Comparison of ENCODE assay signal across 26 cellular contexts in genomic region chr4:150211016-150211415, GRCh38.
DNase-seq lines count a peak whose midpoint lies in the region; ATAC-seq and TF ChIP-seq lines count a peak whose summit lies in the region.
"Had no signal": no experiment of that assay in that cellular context is flagged by ENCODE, and none has a peak within 500 bp of the region (broad histone marks: within the 10 kb centered on the region; RNA-seq: fewer than 3 reads in every experiment).

No MANE protein-coding gene starts in this region.

- intact Hi-C loops in A673 (cut with micrococcal nuclease; ENCODE audit: unreplicated experiment), result loop anchor here (10.0 kb wide), 1 partner anchor 106 kb away; no protein-coding TSS in a partner anchor
- intact Hi-C loops in body of pancreas (cut with DNase I), result no loop called here
- intact Hi-C loops in lower lobe of right lung (cut with DNase I), result loop anchor here (10.0 kb wide), 1 partner anchor 206 kb away; no protein-coding TSS in a partner anchor
- intact Hi-C loops in aorta (cut with DNase I), result loop anchor here (2.0 to 10.0 kb wide), 2 partner anchors 206 to 216 kb away; no protein-coding TSS in a partner anchor

- H3K9me3 ChIP-seq in A673 (ENCODE audit: low read depth, low read length, poor library complexity, severe bottlenecking), result no peaks in the 10 kb centered on the region
- H3K9me3 ChIP-seq in body of pancreas, result no peaks in the 10 kb centered on the region
- H3K9me3 ChIP-seq in lower lobe of right lung, result no peaks in the 10 kb centered on the region
- no peaks in the 10 kb centered on the region for H3K9me3 ChIP-seq in aorta (ENCODE audit: control insufficient read depth, low read length)
- H3K9me3 ChIP-seq: BLaER1 treated with 17β-estradiol and CSF1 and Interleukin-3, amounts not matched to agents 10 nM and 100 nM; transverse colon had no signal

- TF ChIP-seq POLR2A in body of pancreas (IDR thresholded peaks at IDR 0.05), result no peak

- no peak overlapping the region for H3K4me3 Mint-ChIP-seq in mesothelial cell of epicardium
- H3K4me3 Mint-ChIP-seq: activated CD4-positive, alpha-beta T cell treated with anti-CD3 and anti-CD28 coated beads for 36 hours; activated CD8-positive, alpha-beta T cell treated with anti-CD3 and anti-CD28 coated beads, Interleukin-2, amount 10 ng/mL, durations not matched to agents 7 days and 5 days; activated naive CD4-positive, alpha-beta T cell treated with anti-CD3 and anti-CD28 coated beads, Interleukin-2, amount 10 ng/mL, durations not matched to agents 7 days and 5 days; activated T-helper 17 cell treated with anti-CD3 and anti-CD28 coated beads, Interleukin-2, amount 50 U/mL, for 72 hours; stimulated activated effector memory CD8-positive, alpha-beta T cell treated with anti-CD3 and anti-CD28 coated beads, Interleukin-12 subunit alpha, Interleukin-12 subunit beta, amount 100 ng/mL, for 72 hours had no signal

- H3K4me1 ChIP-seq in A673 (ENCODE audit: insufficient read depth, low read length, poor library complexity, severe bottlenecking) (peaks cover 21% of the 10 kb centered on the region), body of pancreas (peaks cover 20% of the 10 kb centered on the region), lower lobe of right lung (no peaks in the 10 kb centered on the region), aorta (ENCODE audit: control insufficient read depth in 1 of 2, insufficient read depth in 2 of 2, low read length in 2 of 2) (peaks cover 0 to 3% of the 10 kb centered on the region in 2 donors)
- H3K4me1 ChIP-seq: BLaER1 treated with 17β-estradiol and CSF1 and Interleukin-3, amounts not matched to agents 10 nM and 100 nM; transverse colon had no signal

- POLR2A ChIA-PET in A673 (lab: Charles Lee; ENCODE audit: low non-redundant PET), result no interaction called here

- peak; percentile 93 for ATAC-seq in body of pancreas
- no peak for ATAC-seq in lower lobe of right lung
- ATAC-seq in aorta (ENCODE audit: low FRiP score), result no peak
- ATAC-seq: activated CD4-positive, alpha-beta T cell treated with anti-CD3 and anti-CD28 coated beads for 36 hours; activated CD8-positive, alpha-beta T cell treated with anti-CD3 and anti-CD28 coated beads, Interleukin-2, amount 10 ng/mL, durations not matched to agents 7 days and 5 days; activated T-helper 17 cell treated with anti-CD3 and anti-CD28 coated beads, Interleukin-2, amount 50 U/mL, for 72 hours; Panc1; stimulated activated effector memory CD8-positive, alpha-beta T cell treated with anti-CD3 and anti-CD28 coated beads, Interleukin-12 subunit alpha, Interleukin-12 subunit beta, amount 100 ng/mL, for 72 hours had no signal

- TF ChIP-seq CTCF in A673 (conservative IDR thresholded peaks at IDR 0.05; ENCODE audit: low read depth, low read length), result no peak
- TF ChIP-seq CTCF in body of pancreas (IDR thresholded peaks at IDR 0.05), result peak in 2 of 7 experiments; percentile 6 to 12
- no peak for TF ChIP-seq CTCF in mesothelial cell of epicardium (IDR thresholded peaks at IDR 0.05; ENCODE audit: unreplicated experiment)
- no peak for TF ChIP-seq CTCF in lower lobe of right lung (IDR thresholded peaks at IDR 0.05)
- no peak for TF ChIP-seq CTCF in GM13977 (IDR thresholded peaks at IDR 0.05; ENCODE audit: extremely low read depth, insufficient read depth, missing control alignments)

- H3K4me1 Mint-ChIP-seq in mesothelial cell of epicardium, result peaks cover 67% of the 10 kb centered on the region
- H3K4me1 Mint-ChIP-seq: activated CD4-positive, alpha-beta T cell treated with anti-CD3 and anti-CD28 coated beads for 36 hours; activated naive CD4-positive, alpha-beta T cell treated with anti-CD3 and anti-CD28 coated beads, Interleukin-2, amount 10 ng/mL, durations not matched to agents 7 days and 5 days; activated T-helper 17 cell treated with anti-CD3 and anti-CD28 coated beads, Interleukin-2, amount 50 U/mL, for 72 hours; stimulated activated effector memory CD8-positive, alpha-beta T cell treated with anti-CD3 and anti-CD28 coated beads, Interleukin-12 subunit alpha, Interleukin-12 subunit beta, amount 100 ng/mL, for 72 hours had no signal

- BruUV-seq in A673 (replicated peaks; lab: Mats Ljungman, UMichigan), result no TSS peak

- peak overlapping the region; percentile 80 for H3K27ac Mint-ChIP-seq in mesothelial cell of epicardium
- H3K27ac Mint-ChIP-seq: activated CD4-positive, alpha-beta T cell treated with anti-CD3 and anti-CD28 coated beads for 36 hours; activated CD8-positive, alpha-beta T cell treated with anti-CD3 and anti-CD28 coated beads, Interleukin-2, amount 10 ng/mL, durations not matched to agents 7 days and 5 days; activated naive CD4-positive, alpha-beta T cell treated with anti-CD3 and anti-CD28 coated beads, Interleukin-2, amount 10 ng/mL, durations not matched to agents 7 days and 5 days; activated T-helper 17 cell treated with anti-CD3 and anti-CD28 coated beads, Interleukin-2, amount 50 U/mL, for 72 hours; progenitor cell of endocrine pancreas; stimulated activated effector memory CD8-positive, alpha-beta T cell treated with anti-CD3 and anti-CD28 coated beads, Interleukin-12 subunit alpha, Interleukin-12 subunit beta, amount 100 ng/mL, for 72 hours had no signal

- 26 to 30% methylated on average over 6 of the region's 6 CpGs for WGBS in body of pancreas, 2 donors
- WGBS in aorta, 2 donors, result 70 to 72% methylated on average over 6 of the region's 6 CpGs

- in situ Hi-C loops in GM13977 (cut with MboI; ENCODE audit: low pct_unique_long_range_greater_than_20kb, low sequenced_read_pairs, unreplicated experiment), result loop anchor here (25.0 kb wide), 1 partner anchor 199 kb away; no protein-coding TSS in a partner anchor

- peaks cover 10% of the 10 kb centered on the region for H3K36me3 Mint-ChIP-seq in mesothelial cell of epicardium
- H3K36me3 Mint-ChIP-seq: activated naive CD4-positive, alpha-beta T cell treated with anti-CD3 and anti-CD28 coated beads, Interleukin-2, amount 10 ng/mL, durations not matched to agents 7 days and 5 days; stimulated activated effector memory CD8-positive, alpha-beta T cell treated with anti-CD3 and anti-CD28 coated beads, Interleukin-12 subunit alpha, Interleukin-12 subunit beta, amount 100 ng/mL, for 72 hours had no signal

- H3K36me3 ChIP-seq in A673 (ENCODE audit: insufficient read depth, low read length, poor library complexity, severe bottlenecking) (no peaks in the 10 kb centered on the region), body of pancreas (replicated peaks in 1 of 2; ENCODE audit: insufficient read depth in 1 of 2, low read depth in 2 of 2) (no peaks in the 10 kb centered on the region), lower lobe of right lung (no peaks in the 10 kb centered on the region), aorta (ENCODE audit: control insufficient read depth in 1 of 2, insufficient read depth in 2 of 2, low read length in 1 of 2) (no peaks in the 10 kb centered on the region)
- H3K36me3 ChIP-seq: BLaER1 treated with 17β-estradiol and CSF1 and Interleukin-3, amounts not matched to agents 10 nM and 100 nM; transverse colon had no signal

- CTCF ChIA-PET in A673 (lab: Charles Lee), result no interaction called here

- H3K27ac ChIP-seq in A673 (ENCODE audit: low read depth, low read length, poor library complexity, severe bottlenecking) (no peak overlapping the region), body of pancreas (no peak overlapping the region), lower lobe of right lung (no peak overlapping the region), aorta (ENCODE audit: low read depth in 1 of 2, low read length in 2 of 2) (no peak overlapping the region)
- H3K27ac ChIP-seq: BLaER1 treated with 17β-estradiol and CSF1 and Interleukin-3, amounts not matched to agents 10 nM and 100 nM; coronary artery; transverse colon; VCaP had no signal

- H3K27me3 Mint-ChIP-seq in mesothelial cell of epicardium (ENCODE audit: low read depth), result no peaks in the 10 kb centered on the region

- no peak overlapping the region for H3K4me3 ChIP-seq in A673 (ENCODE audit: low read depth, low read length, poor library complexity, severe bottlenecking)
- H3K4me3 ChIP-seq in body of pancreas, result no peak overlapping the region
- no peak overlapping the region for H3K4me3 ChIP-seq in lower lobe of right lung
- H3K4me3 ChIP-seq in aorta (ENCODE audit: low read length in 2 of 2), result no peak overlapping the region
- H3K4me3 ChIP-seq: BLaER1 treated with 17β-estradiol and CSF1 and Interleukin-3, amounts not matched to agents 10 nM and 100 nM; coronary artery; transverse colon had no signal

- H3K27me3 ChIP-seq in A673 (replicated peaks; ENCODE audit: insufficient read depth, low read depth, low read length, poor library complexity) (no peaks in the 10 kb centered on the region), body of pancreas (no peaks in the 10 kb centered on the region), lower lobe of right lung (ENCODE audit: low read depth) (no peaks in the 10 kb centered on the region), aorta (ENCODE audit: control insufficient read depth in 1 of 2, insufficient read depth in 2 of 2, low read length in 1 of 2) (no peaks in the 10 kb centered on the region)
- H3K27me3 ChIP-seq: BLaER1 treated with 17β-estradiol and CSF1 and Interleukin-3, amounts not matched to agents 10 nM and 100 nM; transverse colon had no signal

- no peaks in the 10 kb centered on the region for H3K9me3 Mint-ChIP-seq in mesothelial cell of epicardium
- H3K9me3 Mint-ChIP-seq: activated naive CD4-positive, alpha-beta T cell treated with anti-CD3 and anti-CD28 coated beads, Interleukin-2, amount 10 ng/mL, durations not matched to agents 7 days and 5 days; activated T-helper 17 cell treated with anti-CD3 and anti-CD28 coated beads, Interleukin-2, amount 50 U/mL, for 72 hours; stimulated activated effector memory CD8-positive, alpha-beta T cell treated with anti-CD3 and anti-CD28 coated beads, Interleukin-12 subunit alpha, Interleukin-12 subunit beta, amount 100 ng/mL, for 72 hours had no signal

- DNase-seq in A673 (ENCODE audit: low spot score) (peak; percentile 38), EH (ENCODE audit: low read depth) (peak; percentile 70), body of pancreas (peak; percentile 81 to 91 (median 87)), mesothelial cell of epicardium (ENCODE audit: low spot score in 2 of 2, unreplicated experiment in 2 of 2) (no peak), lower lobe of right lung (no peak), aorta (no peak), CD1c-positive myeloid dendritic cell (ENCODE audit: extremely low spot score) (no peak), GM13977 (ENCODE audit: low spot score) (no peak)
- DNase-seq: activated CD4-positive, alpha-beta T cell treated with anti-CD3 and anti-CD28 coated beads for 36 hours; activated CD8-positive, alpha-beta T cell treated with anti-CD3 and anti-CD28 coated beads, Interleukin-2, amount 10 ng/mL, durations not matched to agents 7 days and 5 days; activated naive CD4-positive, alpha-beta T cell treated with anti-CD3 and anti-CD28 coated beads, Interleukin-2, amount 10 ng/mL, durations not matched to agents 7 days and 5 days; amniotic stem cell; effector CD8-positive, alpha-beta T cell; glutamatergic neuron; GOT3; NCI-H2029; NCI-H526 treated with DMSO at 0.1 percent for 48 hours; SIG-M5; transverse colon had no signal

Comparison
In these comparisons a context has a peak if more than half of its experiments do, and no peak if none do; other contexts are left out.
1. DNase-seq: peak in A673 (single experiment), EH (single experiment) and body of pancreas (4 of 4); none in mesothelial cell of epicardium (0 of 2), lower lobe of right lung (single experiment), aorta (0 of 2), CD1c-positive myeloid dendritic cell (single experiment) and GM13977 (single experiment).